9 cellular contexts compared by ENCODE assay signal in the genomic region with DNA sequence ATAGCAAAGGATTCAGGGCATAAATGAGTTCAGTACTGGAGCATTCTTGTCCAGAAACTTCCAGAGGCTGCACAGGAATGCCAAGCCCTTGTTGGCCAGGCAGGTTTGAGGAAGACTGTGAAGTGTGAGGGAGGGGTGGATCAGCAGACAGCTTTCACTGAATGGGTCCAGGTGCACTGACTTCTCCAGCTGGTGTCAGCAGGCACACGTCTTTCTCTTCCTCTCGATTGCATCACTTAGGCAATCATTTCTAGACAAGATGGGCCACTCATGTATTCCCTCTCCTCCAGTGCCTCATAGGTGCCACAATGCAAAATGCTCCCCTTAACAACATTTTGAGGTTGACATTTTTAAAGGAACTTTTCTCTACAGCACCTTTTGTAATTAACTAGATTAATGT. TPM values are rescaled to one million over a fixed set of nuclear protein-coding genes. Genes with fewer than 3 reads are reported as not detected.
A peak's percentile ranks its signal among the peaks of the same experiment; 100 is the strongest.
DNase-seq lines count a peak whose midpoint lies in the region; ATAC-seq, FAIRE-seq and TF ChIP-seq lines count a peak whose summit lies in the region.
"Had no signal": no experiment of that assay in that cellular context is flagged by ENCODE, and none has a peak within 500 bp of the region (broad histone marks: within the 10 kb centered on the region; RNA-seq: fewer than 3 reads in every experiment).

No MANE protein-coding gene starts in this region.

- TF ChIP-seq POLR2A in HCT116 (IDR thresholded peaks at IDR 0.05; ENCODE audit: borderline replicate concordance, extremely low read depth, insufficient read depth, insufficient read length) (no peak), H54 (IDR thresholded peaks at IDR 0.05; ENCODE audit: low read depth, low read length) (no peak)

- H4K20me1 ChIP-seq in HCT116 (ENCODE audit: insufficient read depth) (no peaks in the 10 kb centered on the region), hepatocyte (ENCODE audit: insufficient read depth, poor library complexity, severe bottlenecking) (no peaks in the 10 kb centered on the region)

- H3K27ac ChIP-seq in HCT116 (ENCODE audit: low read depth, low read length) (no peak overlapping the region), hepatocyte (no peak overlapping the region)

- no peak for FAIRE-seq in H54 (lab: Jason Lieb, UNC)

- 39% methylated on average over 2 of the region's 2 CpGs for WGBS in hepatocyte (ENCODE audit: low lambda C conversion rate, missing lambda C conversion rate)

- intact Hi-C loops in HCT116 (cut with micrococcal nuclease): no loop called here

- H3K36me3 ChIP-seq in HCT116 (ENCODE audit: control insufficient read depth in 1 of 2, insufficient read depth in 2 of 2, low read length in 2 of 2): no peaks in the 10 kb centered on the region
- no peaks in the 10 kb centered on the region for H3K36me3 ChIP-seq in hepatocyte (replicated peaks; ENCODE audit: insufficient read depth, low read depth)

- DNase-seq in ELR (ENCODE audit: low read depth) (peak; percentile 3), HCT116 (ENCODE audit: low read depth, low spot score) (no peak), NCI-H2029 (lab: John Stamatoyannopoulos, UW) (peak; percentile 39), hepatocyte (ENCODE audit: low spot score) (peak; percentile 59), NCI-H1048 (lab: John Stamatoyannopoulos, UW) (no peak), ureter (ENCODE audit: low spot score) (no peak), NCI-H187 treated with DMSO at 0.1 percent for 48 hours (lab: John Stamatoyannopoulos, UW) (no peak), H54 (ENCODE audit: insufficient read length, low spot score) (no peak)

- TF ChIP-seq CTCF in HCT116 (IDR thresholded peaks at IDR 0.05 in 2 of 3, conservative IDR thresholded peaks at IDR 0.05 in 1 of 3; ENCODE audit: borderline replicate concordance in 1 of 3, insufficient read depth in 1 of 3, low read depth in 2 of 3, low read length in 2 of 3) (no peak), hepatocyte (IDR thresholded peaks at IDR 0.05; ENCODE audit: poor library complexity) (peak; percentile 30)

- H3K9me2 ChIP-seq in HCT116 (ENCODE audit: insufficient read depth): no peaks in the 10 kb centered on the region
- H3K9me2 ChIP-seq in hepatocyte (replicated peaks; ENCODE audit: insufficient read depth): no peaks in the 10 kb centered on the region

- H3K4me2 ChIP-seq in HCT116 (ENCODE audit: low read length) (no peak overlapping the region), hepatocyte (no peak overlapping the region)

- POLR2A ChIA-PET in HCT116 (lab: Charles Lee): no interaction called here

- no peaks in the 10 kb centered on the region for H3K79me2 ChIP-seq in HCT116 (ENCODE audit: insufficient read depth, low read length)
- H3K79me2 ChIP-seq in hepatocyte: no peaks in the 10 kb centered on the region

- RAD21 ChIA-PET in HCT116 (lab: Charles Lee; ENCODE audit: low non-redundant PET in 1 of 2, low total read pairs in 2 of 2, uncharacterized antibody in 2 of 2, unreplicated experiment in 2 of 2): interaction anchor here in 1 of 2 experiments (0.5 kb wide), 1 partner anchor 43 kb away, joined by 3 read pairs; no protein-coding TSS in a partner anchor

- TF ChIP-seq RAD21 in HCT116 (IDR thresholded peaks at IDR 0.05; ENCODE audit: low read depth): 0 out of 2 replicates have a peak, but pooled peaks have one; percentile 36

- H3K4me1 ChIP-seq in HCT116 (ENCODE audit: control insufficient read depth in 1 of 2, insufficient read depth in 2 of 2, low read length in 2 of 2) (no peaks in the 10 kb centered on the region), hepatocyte (ENCODE audit: insufficient read depth) (peaks cover 9% of the 10 kb centered on the region)

- no peak overlapping the region for H3K4me3 ChIP-seq in HCT116 (replicated peaks in 1 of 2; ENCODE audit: low read depth in 1 of 2, low read length in 2 of 2)
- H3K4me3 ChIP-seq in hepatocyte: no peak overlapping the region

- CTCF ChIA-PET in HCT116 (lab: Charles Lee): no interaction called here

- H3K9ac ChIP-seq in HCT116 (ENCODE audit: low read length): no peak overlapping the region

- H3K9me3 ChIP-seq in HCT116 (ENCODE audit: control insufficient read depth in 1 of 2, insufficient read depth in 1 of 2, low read depth in 1 of 2, low read length in 2 of 2) (no peaks in the 10 kb centered on the region), hepatocyte (ENCODE audit: low read depth) (no peaks in the 10 kb centered on the region)

- ATAC-seq in HCT116: no peak

- H2AFZ ChIP-seq in HCT116 (ENCODE audit: low read depth, low read length, poor library complexity, severe bottlenecking) (no peak overlapping the region), hepatocyte (no peak overlapping the region)

- no TSS peak for BruUV-seq in HCT116 (replicated peaks; lab: Mats Ljungman, UMichigan)

- H3K27me3 ChIP-seq in HCT116 (ENCODE audit: insufficient read depth, low read length) (no peaks in the 10 kb centered on the region), hepatocyte (no peaks in the 10 kb centered on the region)

TF ChIP-seq in HCT116, 20 proteins besides CTCF, POLR2A, EP300 and RAD21:
- TF ChIP-seq, protein P1, sequence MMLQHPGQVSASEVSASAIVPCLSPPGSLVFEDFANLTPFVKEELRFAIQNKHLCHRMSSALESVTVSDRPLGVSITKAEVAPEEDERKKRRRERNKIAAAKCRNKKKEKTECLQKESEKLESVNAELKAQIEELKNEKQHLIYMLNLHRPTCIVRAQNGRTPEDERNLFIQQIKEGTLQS (IDR thresholded peaks at IDR 0.05): peak; percentile 27; the same call in 1 of the 2 replicates
- TF ChIP-seq CBX3 (IDR thresholded peaks at IDR 0.05; ENCODE audit: low read depth) (no peak), EGR1 (IDR thresholded peaks at IDR 0.05; ENCODE audit: low read depth) (no peak), POLR2AphosphoS5 (IDR thresholded peaks at IDR 0.05; ENCODE audit: low read depth, low read length) (no peak), CEBPB (IDR thresholded peaks at IDR 0.05; ENCODE audit: low read depth) (peak; percentile 59), FOSL1 (IDR thresholded peaks at IDR 0.05; ENCODE audit: low read depth) (no peak), SIN3A (IDR thresholded peaks at IDR 0.05; ENCODE audit: low read depth) (no peak), YY1 (IDR thresholded peaks at IDR 0.05; ENCODE audit: extremely low read depth, insufficient replicate concordance, low read depth, low read length) (no peak), TCF7L2 (IDR thresholded peaks at IDR 0.05; ENCODE audit: borderline replicate concordance, extremely low read depth, insufficient read depth, insufficient read length) (no peak)
- TF ChIP-seq, protein P2, sequence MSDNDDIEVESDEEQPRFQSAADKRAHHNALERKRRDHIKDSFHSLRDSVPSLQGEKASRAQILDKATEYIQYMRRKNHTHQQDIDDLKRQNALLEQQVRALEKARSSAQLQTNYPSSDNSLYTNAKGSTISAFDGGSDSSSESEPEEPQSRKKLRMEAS (IDR thresholded peaks at IDR 0.05): no peak

RNA-seq across cellular contexts. Expression of a gene that starts 15.6 kb away (rescaled TPM):
- total RNA-seq in HCT116 (2021; ENCODE audit: unreplicated experiment) (not detected), hepatocyte (0.23 TPM in 1 of 2 replicates, not detected in the other), ureter (25.7 TPM)
- 0.04 and 0.07 TPM in 2 replicates for polyA plus RNA-seq in HCT116 (2012)
- polyA plus RNA-seq in hepatocyte: not detected in 2 replicates
- total RNA-seq: activated T-helper 2 cell treated with anti-CD3 and anti-CD28 coated beads, Interferon-gamma antibody, Interleukin-2, Interleukin-4, amounts not matched to agents 10 μg/mL and 5 μg/mL and 100 μg/mL, durations not matched to agents 14 hours and 24 hours and 36 hours had no signal

RNA-seq across cellular contexts. Expression of a gene that starts 56.2 kb away (rescaled TPM):
- total RNA-seq in HCT116 (2021; ENCODE audit: unreplicated experiment) (30.5 TPM), hepatocyte (32.9 and 35.0 TPM in 2 replicates), ureter (23.5 TPM)
- polyA plus RNA-seq in HCT116 (2012): 16.9 and 17.5 TPM in 2 replicates
- polyA plus RNA-seq in hepatocyte: 19.8 and 24.8 TPM in 2 replicates

Comparison
In these comparisons a context has a peak if more than half of its experiments do, and no peak if none do; other contexts are left out.
1. DNase-seq: peak in ELR (single experiment), NCI-H2029 (single experiment) and hepatocyte (single experiment); none in HCT116 (single experiment), NCI-H1048 (single experiment), ureter (single experiment), NCI-H187 treated with DMSO at 0.1 percent for 48 hours (single experiment) and H54 (single experiment).
2. RNA of a gene that starts 15.6 kb away (total RNA-seq): 25.7 TPM in ureter (single experiment); 0.23 TPM in hepatocyte and not detected in HCT116 (single experiment); every median in the first group is over 10 times any median in the second.